ENCODE assay signal across 1 cellular context in the genomic region with DNA sequence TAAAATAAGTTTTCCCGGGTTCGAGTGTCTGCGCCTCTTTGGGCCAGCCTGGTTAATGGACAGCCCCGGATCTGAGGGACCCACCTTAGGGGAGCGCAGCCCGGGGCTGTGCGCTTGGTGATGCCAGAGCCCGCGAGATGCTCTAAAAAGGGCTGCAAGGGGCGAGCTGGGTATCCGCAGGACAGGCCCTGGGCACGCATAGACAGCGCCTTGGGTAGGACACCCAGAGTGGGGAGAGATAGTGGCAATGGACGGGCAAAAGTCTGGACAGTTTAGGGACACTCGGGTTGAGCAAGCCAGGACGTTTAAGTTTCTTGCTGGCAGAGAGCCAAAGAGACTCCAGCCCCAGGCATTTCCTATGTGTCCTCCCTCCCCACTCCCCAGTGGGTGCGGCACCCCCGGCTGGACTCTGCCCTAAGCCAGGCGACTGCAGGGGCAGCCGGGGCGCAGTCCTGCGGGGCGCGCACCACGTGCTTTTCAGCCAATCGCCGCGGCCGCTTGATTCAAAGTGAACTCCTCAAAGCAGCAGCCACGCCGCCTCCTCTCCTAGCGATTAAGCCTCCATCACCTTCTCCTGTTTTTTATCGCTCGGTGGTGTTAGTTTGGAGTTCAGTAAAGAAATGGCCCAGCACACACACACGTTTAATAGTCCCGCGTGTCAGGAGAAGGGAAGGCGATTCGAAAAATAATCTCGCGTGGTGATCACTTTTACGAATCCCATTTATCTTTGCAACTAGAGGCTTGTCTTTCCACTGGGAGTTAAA.
TF ChIP-seq lines count a peak whose summit lies in the region.

No MANE protein-coding gene starts in this region.

TF ChIP-seq in HepG2, 621 proteins besides CTCF, POLR2A, EP300 and RAD21 (continued from another document and continues in another):
- TF ChIP-seq, protein P1, sequence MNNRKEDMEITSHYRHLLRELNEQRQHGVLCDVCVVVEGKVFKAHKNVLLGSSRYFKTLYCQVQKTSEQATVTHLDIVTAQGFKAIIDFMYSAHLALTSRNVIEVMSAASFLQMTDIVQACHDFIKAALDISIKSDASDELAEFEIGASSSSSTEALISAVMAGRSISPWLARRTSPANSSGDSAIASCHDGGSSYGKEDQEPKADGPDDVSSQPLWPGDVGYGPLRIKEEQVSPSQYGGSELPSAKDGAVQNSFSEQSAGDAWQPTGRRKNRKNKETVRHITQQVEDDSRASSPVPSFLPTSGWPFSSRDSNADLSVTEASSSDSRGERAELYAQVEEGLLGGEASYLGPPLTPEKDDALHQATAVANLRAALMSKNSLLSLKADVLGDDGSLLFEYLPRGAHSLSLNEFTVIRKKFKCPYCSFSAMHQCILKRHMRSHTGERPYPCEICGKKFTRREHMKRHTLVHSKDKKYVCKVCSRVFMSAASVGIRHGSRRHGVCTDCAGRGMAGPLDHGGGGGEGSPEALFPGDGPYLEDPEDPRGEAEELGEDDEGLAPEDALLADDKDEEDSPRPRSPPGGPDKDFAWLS (CRISPR knock-in tag; IDR thresholded peaks at IDR 0.05; ENCODE audit: borderline replicate concordance), result no peak
- TF ChIP-seq ZMYM4 (CRISPR knock-in tag; IDR thresholded peaks at IDR 0.05) (peak; percentile 41; the same call in 1 of the 2 replicates), ZNF317 (CRISPR knock-in tag; IDR thresholded peaks at IDR 0.05) (peak; percentile 56; the same call in 1 of the 2 replicates), MED8 (CRISPR knock-in tag; IDR thresholded peaks at IDR 0.05; ENCODE audit: insufficient replicate concordance) (peak; percentile 50), ZNF619 (CRISPR knock-in tag; IDR thresholded peaks at IDR 0.05) (0 out of 2 replicates have a peak, but pooled peaks have one; percentile 33), ZNF292 (CRISPR knock-in tag; IDR thresholded peaks at IDR 0.05; ENCODE audit: borderline replicate concordance, low read depth) (peak; percentile 71; the same call in 1 of the 2 replicates), RBM22 (optimal IDR thresholded peaks at IDR 0.05; ENCODE audit: low read length) (no peak), HNRNPH1 (optimal IDR thresholded peaks at IDR 0.05; ENCODE audit: low read depth, low read length) (no peak), SPEN (CRISPR knock-in tag; IDR thresholded peaks at IDR 0.05; ENCODE audit: low read depth) (no peak; the same call in 1 of the 2 replicates), ZNF253 (CRISPR knock-in tag; IDR thresholded peaks at IDR 0.05; ENCODE audit: borderline replicate concordance) (0 out of 2 replicates have a peak, but pooled peaks have one; percentile 47), SOX13 (IDR thresholded peaks at IDR 0.05) (no peak), SOX13 (CRISPR knock-in tag; conservative IDR thresholded peaks at IDR 0.05 in 1 of 2, IDR thresholded peaks at IDR 0.05 in 1 of 2) (peak in 1 of 2 experiments; percentile 69; a peak in 2 of 4 replicates), RFXAP (CRISPR knock-in tag; IDR thresholded peaks at IDR 0.05; ENCODE audit: borderline replicate concordance) (peak; percentile 79), CHD2 (IDR thresholded peaks at IDR 0.05; ENCODE audit: low read depth, low read length) (peak; percentile 50; the same call in 1 of the 2 replicates), ZSCAN9 (CRISPR knock-in tag; IDR thresholded peaks at IDR 0.05; ENCODE audit: borderline replicate concordance) (peak; percentile 53; the same call in 1 of the 2 replicates), ZNF484 (CRISPR knock-in tag; IDR thresholded peaks at IDR 0.05; ENCODE audit: borderline replicate concordance, low read depth) (no peak), ARNTL (CRISPR knock-in tag; IDR thresholded peaks at IDR 0.05) (peak; percentile 82), KLF16 (CRISPR knock-in tag; IDR thresholded peaks at IDR 0.05) (peak in 1 of 2 experiments; percentile 5; a peak in 1 of 4 replicates), PRMT3 (CRISPR knock-in tag; IDR thresholded peaks at IDR 0.05; ENCODE audit: borderline replicate concordance, low read depth) (no peak), ZFP37 (CRISPR knock-in tag; IDR thresholded peaks at IDR 0.05; ENCODE audit: borderline replicate concordance) (peak; percentile 82), ZNF567 (CRISPR knock-in tag; IDR thresholded peaks at IDR 0.05; ENCODE audit: borderline replicate concordance) (peak; percentile 80; the same call in 1 of the 2 replicates), HDAC2 (CRISPR knock-in tag; IDR thresholded peaks at IDR 0.05) (peak; percentile 73; the same call in 1 of the 2 replicates), ZNF264 (CRISPR knock-in tag; IDR thresholded peaks at IDR 0.05) (peak; percentile 88), ZNF850 (CRISPR knock-in tag; conservative IDR thresholded peaks at IDR 0.05) (0 out of 2 replicates have a peak, but pooled peaks have one; percentile 16), SP4 (CRISPR knock-in tag; IDR thresholded peaks at IDR 0.05) (0 out of 2 replicates have a peak, but pooled peaks have one; percentile 16), GATAD2A (CRISPR knock-in tag; IDR thresholded peaks at IDR 0.05) (peak; percentile 74), RFX1 (IDR thresholded peaks at IDR 0.05) (no peak), ZSCAN25 (CRISPR knock-in tag; IDR thresholded peaks at IDR 0.05) (peak; percentile 34), ZFP90 (CRISPR knock-in tag; IDR thresholded peaks at IDR 0.05; ENCODE audit: borderline replicate concordance) (0 out of 2 replicates have a peak, but pooled peaks have one; percentile 34), ZNF549 (CRISPR knock-in tag; IDR thresholded peaks at IDR 0.05) (0 out of 2 replicates have a peak, but pooled peaks have one; percentile 30), ZNF790 (CRISPR knock-in tag; IDR thresholded peaks at IDR 0.05; ENCODE audit: borderline replicate concordance) (peak; percentile 11; the same call in 1 of the 2 replicates), JUN (CRISPR knock-in tag; IDR thresholded peaks at IDR 0.05) (0 out of 2 replicates have a peak, but pooled peaks have one; percentile 13), MED13 (CRISPR knock-in tag; IDR thresholded peaks at IDR 0.05) (0 out of 2 replicates have a peak, but pooled peaks have one; percentile 46), ZNF30 (CRISPR knock-in tag; IDR thresholded peaks at IDR 0.05) (no peak), DMAP1 (CRISPR knock-in tag; IDR thresholded peaks at IDR 0.05) (peak; percentile 84)
- TF ChIP-seq, protein P2, sequence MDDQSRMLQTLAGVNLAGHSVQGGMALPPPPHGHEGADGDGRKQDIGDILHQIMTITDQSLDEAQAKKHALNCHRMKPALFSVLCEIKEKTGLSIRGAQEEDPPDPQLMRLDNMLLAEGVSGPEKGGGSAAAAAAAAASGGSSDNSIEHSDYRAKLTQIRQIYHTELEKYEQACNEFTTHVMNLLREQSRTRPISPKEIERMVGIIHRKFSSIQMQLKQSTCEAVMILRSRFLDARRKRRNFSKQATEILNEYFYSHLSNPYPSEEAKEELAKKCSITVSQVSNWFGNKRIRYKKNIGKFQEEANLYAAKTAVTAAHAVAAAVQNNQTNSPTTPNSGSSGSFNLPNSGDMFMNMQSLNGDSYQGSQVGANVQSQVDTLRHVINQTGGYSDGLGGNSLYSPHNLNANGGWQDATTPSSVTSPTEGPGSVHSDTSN (CRISPR knock-in tag; IDR thresholded peaks at IDR 0.05; ENCODE audit: borderline replicate concordance), result peak; percentile 67; the same call in 1 of the 2 replicates
- TF ChIP-seq, protein P3, sequence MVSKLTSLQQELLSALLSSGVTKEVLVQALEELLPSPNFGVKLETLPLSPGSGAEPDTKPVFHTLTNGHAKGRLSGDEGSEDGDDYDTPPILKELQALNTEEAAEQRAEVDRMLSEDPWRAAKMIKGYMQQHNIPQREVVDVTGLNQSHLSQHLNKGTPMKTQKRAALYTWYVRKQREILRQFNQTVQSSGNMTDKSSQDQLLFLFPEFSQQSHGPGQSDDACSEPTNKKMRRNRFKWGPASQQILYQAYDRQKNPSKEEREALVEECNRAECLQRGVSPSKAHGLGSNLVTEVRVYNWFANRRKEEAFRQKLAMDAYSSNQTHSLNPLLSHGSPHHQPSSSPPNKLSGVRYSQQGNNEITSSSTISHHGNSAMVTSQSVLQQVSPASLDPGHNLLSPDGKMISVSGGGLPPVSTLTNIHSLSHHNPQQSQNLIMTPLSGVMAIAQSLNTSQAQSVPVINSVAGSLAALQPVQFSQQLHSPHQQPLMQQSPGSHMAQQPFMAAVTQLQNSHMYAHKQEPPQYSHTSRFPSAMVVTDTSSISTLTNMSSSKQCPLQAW (CRISPR knock-in tag; IDR thresholded peaks at IDR 0.05), result peak; percentile 66
- TF ChIP-seq, protein P4, sequence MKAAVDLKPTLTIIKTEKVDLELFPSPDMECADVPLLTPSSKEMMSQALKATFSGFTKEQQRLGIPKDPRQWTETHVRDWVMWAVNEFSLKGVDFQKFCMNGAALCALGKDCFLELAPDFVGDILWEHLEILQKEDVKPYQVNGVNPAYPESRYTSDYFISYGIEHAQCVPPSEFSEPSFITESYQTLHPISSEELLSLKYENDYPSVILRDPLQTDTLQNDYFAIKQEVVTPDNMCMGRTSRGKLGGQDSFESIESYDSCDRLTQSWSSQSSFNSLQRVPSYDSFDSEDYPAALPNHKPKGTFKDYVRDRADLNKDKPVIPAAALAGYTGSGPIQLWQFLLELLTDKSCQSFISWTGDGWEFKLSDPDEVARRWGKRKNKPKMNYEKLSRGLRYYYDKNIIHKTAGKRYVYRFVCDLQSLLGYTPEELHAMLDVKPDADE (CRISPR knock-in tag; IDR thresholded peaks at IDR 0.05), result no peak; the same call in 1 of the 2 replicates
- TF ChIP-seq, protein P5, sequence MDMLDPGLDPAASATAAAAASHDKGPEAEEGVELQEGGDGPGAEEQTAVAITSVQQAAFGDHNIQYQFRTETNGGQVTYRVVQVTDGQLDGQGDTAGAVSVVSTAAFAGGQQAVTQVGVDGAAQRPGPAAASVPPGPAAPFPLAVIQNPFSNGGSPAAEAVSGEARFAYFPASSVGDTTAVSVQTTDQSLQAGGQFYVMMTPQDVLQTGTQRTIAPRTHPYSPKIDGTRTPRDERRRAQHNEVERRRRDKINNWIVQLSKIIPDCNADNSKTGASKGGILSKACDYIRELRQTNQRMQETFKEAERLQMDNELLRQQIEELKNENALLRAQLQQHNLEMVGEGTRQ (IDR thresholded peaks at IDR 0.05; ENCODE audit: low read depth, low read length), result peak; percentile 40; the same call in 1 of the 2 replicates
- TF ChIP-seq, protein P5 (CRISPR knock-in tag; IDR thresholded peaks at IDR 0.05; ENCODE audit: borderline replicate concordance), result peak; percentile 88; the same call in 1 of the 2 replicates
- TF ChIP-seq, protein P6, sequence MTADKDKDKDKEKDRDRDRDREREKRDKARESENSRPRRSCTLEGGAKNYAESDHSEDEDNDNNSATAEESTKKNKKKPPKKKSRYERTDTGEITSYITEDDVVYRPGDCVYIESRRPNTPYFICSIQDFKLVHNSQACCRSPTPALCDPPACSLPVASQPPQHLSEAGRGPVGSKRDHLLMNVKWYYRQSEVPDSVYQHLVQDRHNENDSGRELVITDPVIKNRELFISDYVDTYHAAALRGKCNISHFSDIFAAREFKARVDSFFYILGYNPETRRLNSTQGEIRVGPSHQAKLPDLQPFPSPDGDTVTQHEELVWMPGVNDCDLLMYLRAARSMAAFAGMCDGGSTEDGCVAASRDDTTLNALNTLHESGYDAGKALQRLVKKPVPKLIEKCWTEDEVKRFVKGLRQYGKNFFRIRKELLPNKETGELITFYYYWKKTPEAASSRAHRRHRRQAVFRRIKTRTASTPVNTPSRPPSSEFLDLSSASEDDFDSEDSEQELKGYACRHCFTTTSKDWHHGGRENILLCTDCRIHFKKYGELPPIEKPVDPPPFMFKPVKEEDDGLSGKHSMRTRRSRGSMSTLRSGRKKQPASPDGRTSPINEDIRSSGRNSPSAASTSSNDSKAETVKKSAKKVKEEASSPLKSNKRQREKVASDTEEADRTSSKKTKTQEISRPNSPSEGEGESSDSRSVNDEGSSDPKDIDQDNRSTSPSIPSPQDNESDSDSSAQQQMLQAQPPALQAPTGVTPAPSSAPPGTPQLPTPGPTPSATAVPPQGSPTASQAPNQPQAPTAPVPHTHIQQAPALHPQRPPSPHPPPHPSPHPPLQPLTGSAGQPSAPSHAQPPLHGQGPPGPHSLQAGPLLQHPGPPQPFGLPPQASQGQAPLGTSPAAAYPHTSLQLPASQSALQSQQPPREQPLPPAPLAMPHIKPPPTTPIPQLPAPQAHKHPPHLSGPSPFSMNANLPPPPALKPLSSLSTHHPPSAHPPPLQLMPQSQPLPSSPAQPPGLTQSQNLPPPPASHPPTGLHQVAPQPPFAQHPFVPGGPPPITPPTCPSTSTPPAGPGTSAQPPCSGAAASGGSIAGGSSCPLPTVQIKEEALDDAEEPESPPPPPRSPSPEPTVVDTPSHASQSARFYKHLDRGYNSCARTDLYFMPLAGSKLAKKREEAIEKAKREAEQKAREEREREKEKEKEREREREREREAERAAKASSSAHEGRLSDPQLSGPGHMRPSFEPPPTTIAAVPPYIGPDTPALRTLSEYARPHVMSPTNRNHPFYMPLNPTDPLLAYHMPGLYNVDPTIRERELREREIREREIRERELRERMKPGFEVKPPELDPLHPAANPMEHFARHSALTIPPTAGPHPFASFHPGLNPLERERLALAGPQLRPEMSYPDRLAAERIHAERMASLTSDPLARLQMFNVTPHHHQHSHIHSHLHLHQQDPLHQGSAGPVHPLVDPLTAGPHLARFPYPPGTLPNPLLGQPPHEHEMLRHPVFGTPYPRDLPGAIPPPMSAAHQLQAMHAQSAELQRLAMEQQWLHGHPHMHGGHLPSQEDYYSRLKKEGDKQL (CRISPR knock-in tag; IDR thresholded peaks at IDR 0.05; ENCODE audit: low read depth), result 0 out of 2 replicates have a peak, but pooled peaks have one; percentile 48
